ENCODE assay signal across 8 cellular contexts in the genomic region with DNA sequence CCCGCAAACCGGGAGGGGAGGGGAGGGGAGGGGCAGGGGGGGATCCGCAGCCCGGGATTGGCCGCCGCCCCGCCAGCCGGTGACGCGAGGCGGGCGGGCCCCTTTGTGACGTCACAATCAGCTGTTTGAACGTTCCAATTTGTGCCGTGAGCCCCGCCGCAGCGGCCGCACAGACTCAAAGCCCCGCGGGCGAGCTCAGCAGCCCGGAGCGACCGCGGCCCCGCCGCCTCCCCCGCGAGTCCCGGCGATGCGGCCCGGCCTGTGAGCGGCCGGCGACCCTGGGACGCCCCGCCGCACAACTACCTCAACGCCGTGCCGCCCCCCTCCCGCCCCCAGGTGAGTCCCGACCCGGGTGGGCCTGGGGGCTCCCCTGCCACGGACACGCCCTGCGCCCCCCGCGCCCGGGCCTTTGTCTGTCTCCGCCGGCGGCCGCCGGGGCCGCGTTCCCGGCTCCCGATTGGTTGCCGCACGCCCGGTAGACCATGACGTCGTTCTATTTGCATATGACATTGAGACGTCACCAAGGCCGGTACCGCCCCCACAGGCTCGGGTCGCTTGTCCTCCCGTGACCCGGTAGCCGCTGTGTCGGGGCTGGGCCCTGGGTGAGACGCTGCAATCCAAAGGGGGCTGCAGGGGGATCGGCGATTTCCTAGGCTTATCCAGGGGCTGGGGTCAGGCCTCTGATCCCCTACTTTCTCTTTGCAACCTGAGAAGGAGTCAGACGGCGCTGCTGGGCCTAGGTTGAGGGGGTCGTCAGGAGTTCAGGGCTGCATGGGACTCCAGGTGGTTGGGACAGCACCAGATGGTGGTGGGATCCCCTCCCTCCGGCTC. TPM values are rescaled to one million over a fixed set of nuclear protein-coding genes. Genes with fewer than 3 reads are reported as not detected.
A peak's percentile ranks its signal among the peaks of the same experiment; 100 is the strongest.
DNase-seq lines count a peak whose midpoint lies in the region; ATAC-seq and TF ChIP-seq lines count a peak whose summit lies in the region.

A gene with protein sequence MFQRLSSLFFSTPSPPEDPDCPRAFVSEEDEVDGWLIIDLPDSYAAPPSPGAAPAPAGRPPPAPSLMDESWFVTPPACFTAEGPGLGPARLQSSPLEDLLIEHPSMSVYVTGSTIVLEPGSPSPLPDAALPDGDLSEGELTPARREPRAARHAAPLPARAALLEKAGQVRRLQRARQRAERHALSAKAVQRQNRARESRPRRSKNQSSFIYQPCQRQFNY (plus strand): TSS at position 168 of the 831 bp plus-strand sequence. CDS start 4,396 bp downstream, outside the sequence.

- no peak for TF ChIP-seq RAD21 in Ishikawa (IDR thresholded peaks at IDR 0.05; ENCODE audit: low read depth)

- CTCF ChIA-PET in OCI-LY7 (lab: Charles Lee; ENCODE audit: unreplicated experiment), result interaction anchor here (0.6 kb wide), 1 partner anchor 142 kb away, joined by 5 read pairs; no protein-coding TSS in a partner anchor

- TF ChIP-seq EP300 in Ishikawa (IDR thresholded peaks at IDR 0.05; ENCODE audit: borderline replicate concordance), result no peak

- H3K4me2 ChIP-seq in OCI-LY7 (ENCODE audit: low read length), result peak within 1 kb of the TSS; percentile 94

- DNase-seq in COLO668 (lab: John Stamatoyannopoulos, UW; ENCODE audit: unreplicated experiment) (peak; percentile 92), OCI-LY7 (ENCODE audit: low spot score) (peak; percentile 88), activated T-cell treated with anti-CD3 and anti-CD28 coated beads for 4 hours (peak; percentile 77), epidermal melanocyte (ENCODE audit: insufficient read length, low spot score) (peak; percentile 82), middle frontal gyrus (ENCODE audit: extremely low spot score, low spot score) (peak; percentile 82)
- DNase-seq in stimulated activated CD8-positive, alpha-beta memory T cell treated with anti-CD3 and anti-CD28 coated beads, Interleukin-15, amount 100 ng/mL, for 48 hours (ENCODE audit: low read depth in 2 of 2), result peak; percentile 71 to 74

- H3K27ac ChIP-seq in OCI-LY7 (ENCODE audit: low read depth, low read length, poor library complexity, severe bottlenecking), result peak within 1 kb of the TSS; percentile 54

- peak within 1 kb of the TSS; percentile 86 for H2AFZ ChIP-seq in OCI-LY7 (ENCODE audit: low read length)

- POLR2A ChIA-PET in OCI-LY7 (lab: Charles Lee), result interaction anchor here (0.6 to 1.4 kb wide), 3 partner anchors 26 to 371 kb away, joined by 3 to 4 read pairs (median 3); no protein-coding TSS in a partner anchor

- no peak for TF ChIP-seq CTCF in OCI-LY7 (conservative IDR thresholded peaks at IDR 0.05; ENCODE audit: low read length)

- H3K36me3 ChIP-seq in OCI-LY7 (ENCODE audit: insufficient read depth, low read length), result no peaks in the 10 kb centered on the region

- H3K9me2 ChIP-seq in OCI-LY7 (ENCODE audit: insufficient read depth, low read length), result no peaks in the 10 kb centered on the region

- no peaks in the 10 kb centered on the region for H3K79me2 ChIP-seq in OCI-LY7 (ENCODE audit: insufficient read depth, low read depth, low read length)

- peak; percentile 39 for ATAC-seq in GM21515 (IDR thresholded peaks at IDR 0.05; ENCODE audit: unreplicated experiment)

- peak within 1 kb of the TSS; percentile 93 for H3K4me3 ChIP-seq in OCI-LY7 (ENCODE audit: low read depth, low read length, poor library complexity, severe bottlenecking)

- H3K4me1 ChIP-seq in OCI-LY7 (ENCODE audit: insufficient read depth, low read length, poor library complexity, severe bottlenecking), result peaks cover 19% of the 10 kb centered on the region

- no TSS peak for BruUV-seq in OCI-LY7 (replicated peaks; lab: Mats Ljungman, UMichigan)

- no peaks in the 10 kb centered on the region for H4K20me1 ChIP-seq in OCI-LY7 (ENCODE audit: insufficient read depth, low read length)

- no peaks in the 10 kb centered on the region for H3K9me3 ChIP-seq in OCI-LY7 (ENCODE audit: low read length)

- intact Hi-C loops in OCI-LY7 (cut with micrococcal nuclease; ENCODE audit: unreplicated experiment), result loop anchor here (2.0 kb wide), 1 partner anchor 402 kb away; a partner anchor contains a TSS

TF ChIP-seq in Ishikawa, 13 proteins besides CTCF, POLR2A, EP300 and RAD21:
- TF ChIP-seq TCF12 (IDR thresholded peaks at IDR 0.05; ENCODE audit: low read depth) (no peak), ZBTB7A (IDR thresholded peaks at IDR 0.05; ENCODE audit: low read depth) (peak; percentile 63; the same call in 1 of the 2 replicates), CREB1 (IDR thresholded peaks at IDR 0.05; ENCODE audit: low read depth) (peak; percentile 86), FOXM1 (IDR thresholded peaks at IDR 0.05; ENCODE audit: borderline replicate concordance, low read depth) (no peak)
- TF ChIP-seq, protein P1, sequence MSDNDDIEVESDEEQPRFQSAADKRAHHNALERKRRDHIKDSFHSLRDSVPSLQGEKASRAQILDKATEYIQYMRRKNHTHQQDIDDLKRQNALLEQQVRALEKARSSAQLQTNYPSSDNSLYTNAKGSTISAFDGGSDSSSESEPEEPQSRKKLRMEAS (IDR thresholded peaks at IDR 0.05), result 0 out of 2 replicates have a peak, but pooled peaks have one; percentile 8

RNA-seq across cellular contexts. Expression of the gene that starts here (rescaled TPM):
- 0.73 and 0.82 TPM in 2 replicates for total RNA-seq in OCI-LY7 (2014; rRNA removed; shearing (Covaris generic))
- total RNA-seq in OCI-LY7 (2022), result 6.4 and 7.9 TPM in 2 replicates

Comparison
In these comparisons a context has a peak if more than half of its experiments do, and no peak if none do; other contexts are left out.
1. Peak in every context shown above with its lines: DNase-seq, ATAC-seq, H3K4me3 ChIP-seq and H3K27ac ChIP-seq.